14 cellular contexts compared by ENCODE assay signal in genomic region chr1:106907795-106908194, GRCh38.
A peak's percentile ranks its signal among the peaks of the same experiment; 100 is the strongest.
DNase-seq lines count a peak whose midpoint lies in the region; ATAC-seq and TF ChIP-seq lines count a peak whose summit lies in the region.
"Had no signal": no experiment of that assay in that cellular context is flagged by ENCODE, and none has a peak within 500 bp of the region (broad histone marks: within the 10 kb centered on the region; RNA-seq: fewer than 3 reads in every experiment).

No MANE protein-coding gene starts in this region.

- no peak for DNase-seq in activated B cell treated with CpG ODN at 0.5 μM for 24 hours
- DNase-seq in colonic mucosa: no peak
- DNase-seq in activated T-cell treated with anti-CD3 and anti-CD28 coated beads, Interleukin-2, amount 50 U/mL, for 72 hours: no peak
- no peak for DNase-seq in NCI-H526 (lab: John Stamatoyannopoulos, UW)
- DNase-seq: activated CD8-positive, alpha-beta memory T cell treated with anti-CD3 and anti-CD28 coated beads for 24 hours; anterior cingulate cortex; hippocampal formation; NCI-H510A; right cardiac atrium; T-cell had no signal

- H3K4me3 Mint-ChIP-seq in activated B cell treated with CpG ODN at 0.5 μM for 24 hours: no peak overlapping the region
- H3K4me3 Mint-ChIP-seq in activated T-cell treated with anti-CD3 and anti-CD28 coated beads, Interleukin-2, amount 50 U/mL, for 72 hours: no peak overlapping the region
- H3K4me3 Mint-ChIP-seq: GM23338, T-cell had no signal

- CTCF ChIA-PET in activated B cell treated with CpG ODN at 0.5 μM for 24 hours (lab: Charles Lee): no interaction called here

- intact Hi-C loops in activated B cell treated with CpG ODN at 0.5 μM for 24 hours (cut with micrococcal nuclease): no loop called here
- intact Hi-C loops in colonic mucosa (cut with DNase I): no loop called here

- H3K27ac ChIP-seq in colonic mucosa: no peak overlapping the region

- no peak overlapping the region for H3K27ac Mint-ChIP-seq in activated B cell treated with CpG ODN at 0.5 μM for 24 hours
- no peak overlapping the region for H3K27ac Mint-ChIP-seq in activated T-cell treated with anti-CD3 and anti-CD28 coated beads, Interleukin-2, amount 50 U/mL, for 72 hours
- H3K27ac Mint-ChIP-seq: GM23338, T-cell had no signal

- H3K27me3 Mint-ChIP-seq in activated B cell treated with CpG ODN at 0.5 μM for 24 hours: no peaks in the 10 kb centered on the region
- no peaks in the 10 kb centered on the region for H3K27me3 Mint-ChIP-seq in activated T-cell treated with anti-CD3 and anti-CD28 coated beads, Interleukin-2, amount 50 U/mL, for 72 hours (ENCODE audit: low read depth)
- H3K27me3 Mint-ChIP-seq: T-cell had no signal

- H3K4me3 ChIP-seq in colonic mucosa: no peak overlapping the region
- H3K4me3 ChIP-seq: GM23338 had no signal

- no peaks in the 10 kb centered on the region for H3K36me3 Mint-ChIP-seq in activated B cell treated with CpG ODN at 0.5 μM for 24 hours (ENCODE audit: low read depth)
- no peaks in the 10 kb centered on the region for H3K36me3 Mint-ChIP-seq in activated T-cell treated with anti-CD3 and anti-CD28 coated beads, Interleukin-2, amount 50 U/mL, for 72 hours (ENCODE audit: insufficient read depth in 2 of 2)
- H3K36me3 Mint-ChIP-seq: T-cell had no signal

- H3K4me1 Mint-ChIP-seq in activated B cell treated with CpG ODN at 0.5 μM for 24 hours: peaks cover 1% of the 10 kb centered on the region
- no peaks in the 10 kb centered on the region for H3K4me1 Mint-ChIP-seq in activated T-cell treated with anti-CD3 and anti-CD28 coated beads, Interleukin-2, amount 50 U/mL, for 72 hours (ENCODE audit: low read depth)
- H3K4me1 Mint-ChIP-seq: T-cell had no signal

- ATAC-seq in GM19023 (IDR thresholded peaks at IDR 0.05; ENCODE audit: unreplicated experiment): peak; percentile 99
- ATAC-seq in GM21576 (IDR thresholded peaks at IDR 0.05; ENCODE audit: unreplicated experiment): peak; percentile 100
- ATAC-seq in HG03103 (IDR thresholded peaks at IDR 0.05; ENCODE audit: low read depth, unreplicated experiment): peak; percentile 100
- ATAC-seq in activated B cell treated with CpG ODN at 0.5 μM for 24 hours (ENCODE audit: low read depth): peak; percentile 42
- ATAC-seq in activated T-cell treated with anti-CD3 and anti-CD28 coated beads, Interleukin-2, amount 50 U/mL, for 72 hours (replicated peaks in 1 of 2): no peak
- ATAC-seq: GM23338, right cardiac atrium, T-cell had no signal

- TF ChIP-seq CTCF in activated B cell treated with CpG ODN at 0.5 μM for 24 hours (IDR thresholded peaks at IDR 0.05) (no peak), colonic mucosa (IDR thresholded peaks at IDR 0.05) (no peak)

- no peaks in the 10 kb centered on the region for H3K4me1 ChIP-seq in colonic mucosa

- POLR2A ChIA-PET in activated B cell treated with CpG ODN at 0.5 μM for 24 hours (lab: Charles Lee): no interaction called here

- H3K27me3 ChIP-seq in colonic mucosa: no peaks in the 10 kb centered on the region

- H3K9ac ChIP-seq in colonic mucosa (ENCODE audit: low read depth in 2 of 2, low read length in 2 of 2): no peak overlapping the region

- no peaks in the 10 kb centered on the region for H3K36me3 ChIP-seq in colonic mucosa

- H3K9me3 Mint-ChIP-seq in activated B cell treated with CpG ODN at 0.5 μM for 24 hours: no peaks in the 10 kb centered on the region
- peaks cover 4 to 9% of the 10 kb centered on the region in 2 donors for H3K9me3 Mint-ChIP-seq in activated T-cell treated with anti-CD3 and anti-CD28 coated beads, Interleukin-2, amount 50 U/mL, for 72 hours
- H3K9me3 Mint-ChIP-seq: GM23338 had no signal

- H3K9me3 ChIP-seq in colonic mucosa: no peaks in the 10 kb centered on the region

Comparison
In these comparisons a context has a peak if more than half of its experiments do, and no peak if none do; other contexts are left out.
1. ATAC-seq: peak in GM19023 (single experiment), GM21576 (single experiment), HG03103 (single experiment) and activated B cell treated with CpG ODN at 0.5 μM for 24 hours (single experiment); none in activated T-cell treated with anti-CD3 and anti-CD28 coated beads, Interleukin-2, amount 50 U/mL, for 72 hours (0 of 2).